Comparison of ENCODE assay signal across 24 cellular contexts in genomic region chr9:95831810-95832209, GRCh38.
"Had no signal": no experiment of that assay in that cellular context is flagged by ENCODE, and none has a peak within 500 bp of the region (broad histone marks: within the 10 kb centered on the region; RNA-seq: fewer than 3 reads in every experiment).

No MANE protein-coding gene starts in this region.

- H3K9me3 Mint-ChIP-seq: activated naive CD4-positive, alpha-beta T cell treated with anti-CD3 and anti-CD28 coated beads for 36 hours; activated naive CD8-positive, alpha-beta T cell treated with anti-CD3 and anti-CD28 coated beads, Interleukin-2, amount 10 ng/mL, durations not matched to agents 7 days and 5 days; central memory CD8-positive, alpha-beta T cell; natural killer cell treated with Interleukin-12 subunit alpha and Interleukin-12 subunit beta and Interleukin-15 and Interleukin-18, amount 100 ng/mL, for 72 hours; stimulated activated memory B cell treated with anti-CD40 and anti-IgM and Interleukin-4, amounts not matched to agents 10 μg/mL and 1 μg/mL and 100 μg/mL, for 72 hours; T-helper 1 cell treated with Interleukin-12 subunit alpha and Interleukin-12 subunit beta and Interleukin-4 antibody, amounts not matched to agents 30 μg/mL and 1 μg/mL, for 36 hours had no signal

- H3K4me1 ChIP-seq: breast epithelium, right atrium auricular region had no signal

- H3K36me3 ChIP-seq: breast epithelium, neutrophil, right atrium auricular region, WERI-Rb-1 had no signal

- H3K4me3 Mint-ChIP-seq: activated naive CD4-positive, alpha-beta T cell treated with anti-CD3 and anti-CD28 coated beads for 36 hours; activated naive CD8-positive, alpha-beta T cell treated with anti-CD3 and anti-CD28 coated beads, Interleukin-2, amount 10 ng/mL, durations not matched to agents 7 days and 5 days; central memory CD8-positive, alpha-beta T cell; natural killer cell treated with Interleukin-12 subunit alpha and Interleukin-12 subunit beta and Interleukin-15 and Interleukin-18, amount 100 ng/mL, for 72 hours; stimulated activated memory B cell treated with anti-CD40 and anti-IgM and Interleukin-4, amounts not matched to agents 10 μg/mL and 1 μg/mL and 100 μg/mL, for 72 hours; T-helper 1 cell treated with Interleukin-12 subunit alpha and Interleukin-12 subunit beta and Interleukin-4 antibody, amounts not matched to agents 30 μg/mL and 1 μg/mL, for 36 hours had no signal

- H3K27me3 ChIP-seq: breast epithelium, dorsolateral prefrontal cortex, neutrophil, right atrium auricular region had no signal

- H3K9me3 ChIP-seq: breast epithelium, neutrophil, right atrium auricular region, SK-N-SH had no signal

- ATAC-seq: activated CD4-positive, CD25-positive, alpha-beta regulatory T cell treated with anti-CD3 and anti-CD28 coated beads, Interleukin-2, amount 50 U/mL, for 24 hours; natural killer cell treated with Interleukin-12 subunit alpha and Interleukin-12 subunit beta and Interleukin-15 and Interleukin-18, amount 100 ng/mL, for 72 hours had no signal

- H3K4me3 ChIP-seq: breast epithelium, dorsolateral prefrontal cortex, right atrium auricular region had no signal

- DNase-seq: activated CD4-positive, alpha-beta T cell treated with anti-CD3 and anti-CD28 coated beads for 48 hours; activated CD4-positive, alpha-beta T cell treated with anti-CD3 and anti-CD28 coated beads, Interleukin-2, amount 50 U/mL, for 48 hours; activated CD8-positive, alpha-beta memory T cell treated with anti-CD3 and anti-CD28 coated beads for 24 hours; activated effector memory CD4-positive, alpha-beta T cell treated with Interleukin-2 at 50 U/mL for 16 hours; activated naive CD4-positive, alpha-beta T cell treated with anti-CD3 and anti-CD28 coated beads for 36 hours; activated naive CD8-positive, alpha-beta T cell treated with anti-CD3 and anti-CD28 coated beads, Interleukin-2, amount 10 ng/mL, durations not matched to agents 7 days and 5 days; dorsolateral prefrontal cortex; effector memory CD4-positive, alpha-beta T cell; glutamatergic neuron; midbrain; SK-N-SH; stimulated activated CD4-positive, alpha-beta T cell treated with anti-CD3 and anti-CD28 coated beads, Interleukin-4, amount 100 ng/mL, for 24 hours; SW 1271; T-helper 9 cell; trophoblast cell; WERI-Rb-1 had no signal

- H3K36me3 Mint-ChIP-seq: natural killer cell treated with Interleukin-12 subunit alpha and Interleukin-12 subunit beta and Interleukin-15 and Interleukin-18, amount 100 ng/mL, for 72 hours; stimulated activated memory B cell treated with anti-CD40 and anti-IgM and Interleukin-4, amounts not matched to agents 10 μg/mL and 1 μg/mL and 100 μg/mL, for 72 hours had no signal

- H3K27ac Mint-ChIP-seq: activated naive CD4-positive, alpha-beta T cell treated with anti-CD3 and anti-CD28 coated beads for 36 hours; activated naive CD8-positive, alpha-beta T cell treated with anti-CD3 and anti-CD28 coated beads, Interleukin-2, amount 10 ng/mL, durations not matched to agents 7 days and 5 days; natural killer cell treated with Interleukin-12 subunit alpha and Interleukin-12 subunit beta and Interleukin-15 and Interleukin-18, amount 100 ng/mL, for 72 hours; stimulated activated memory B cell treated with anti-CD40 and anti-IgM and Interleukin-4, amounts not matched to agents 10 μg/mL and 1 μg/mL and 100 μg/mL, for 72 hours; T-helper 1 cell treated with Interleukin-12 subunit alpha and Interleukin-12 subunit beta and Interleukin-4 antibody, amounts not matched to agents 30 μg/mL and 1 μg/mL, for 36 hours had no signal

- H3K4me1 Mint-ChIP-seq: central memory CD8-positive, alpha-beta T cell; stimulated activated memory B cell treated with anti-CD40 and anti-IgM and Interleukin-4, amounts not matched to agents 10 μg/mL and 1 μg/mL and 100 μg/mL, for 72 hours had no signal

- H3K27ac ChIP-seq: breast epithelium, dorsolateral prefrontal cortex, neutrophil, right atrium auricular region, WERI-Rb-1 had no signal

- H3K9ac ChIP-seq: SK-N-SH had no signal
